In the genomic region with DNA sequence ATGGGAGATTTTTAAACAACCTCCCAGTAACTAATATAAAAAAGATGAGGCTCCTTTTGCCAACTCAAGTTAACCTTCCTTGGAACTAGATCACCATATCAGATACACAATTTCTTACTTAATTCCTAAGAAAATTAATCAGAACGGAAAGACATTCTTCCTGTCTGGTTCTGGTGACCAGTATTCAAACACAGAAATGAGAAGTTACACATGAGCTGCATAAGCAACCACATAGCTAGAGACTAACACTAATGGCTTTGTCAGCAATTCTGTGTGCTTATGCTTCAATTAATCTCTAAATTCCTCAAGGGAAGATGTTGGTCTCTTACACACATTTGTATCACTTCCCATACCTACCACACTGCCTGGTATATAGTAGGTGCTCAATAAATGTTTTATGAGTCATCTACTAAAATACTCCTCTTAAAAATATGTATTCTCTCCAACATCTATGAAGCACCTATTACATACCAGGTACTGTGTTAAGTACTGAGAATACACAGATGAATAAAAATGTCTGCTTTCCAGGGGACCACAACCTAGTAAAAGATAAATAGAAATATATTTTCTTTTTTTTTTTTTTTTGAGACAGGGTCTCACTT, we compare ENCODE assay signal across 12 cellular contexts.
"Had no signal": no experiment of that assay in that cellular context is flagged by ENCODE, and none has a peak within 500 bp of the region (broad histone marks: within the 10 kb centered on the region; RNA-seq: fewer than 3 reads in every experiment).

No MANE protein-coding gene starts in this region.

- H3K27ac ChIP-seq: esophagus muscularis mucosa had no signal

- H3K27me3 ChIP-seq: dorsolateral prefrontal cortex, esophagus muscularis mucosa had no signal

- FAIRE-seq: endometrium had no signal

- H3K4me3 ChIP-seq: dorsolateral prefrontal cortex, esophagus muscularis mucosa had no signal

- H3K36me3 ChIP-seq: esophagus muscularis mucosa had no signal

- DNase-seq: activated CD4-positive, alpha-beta memory T cell treated with anti-CD3 and anti-CD28 coated beads for 36 hours; activated CD4-positive, alpha-beta T cell treated with anti-CD3 and anti-CD28 coated beads for 1 hour; activated naive CD8-positive, alpha-beta T cell treated with anti-CD3 and anti-CD28 coated beads, Interleukin-2, amount 10 ng/mL, durations not matched to agents 7 days and 5 days; activated T-cell treated with anti-CD3 and anti-CD28 coated beads, Interleukin-2, amount 50 U/mL, for 72 hours; anterior cingulate cortex; dorsolateral prefrontal cortex; left cardiac atrium; nephron progenitor cell; stimulated activated CD4-positive, alpha-beta T cell treated with anti-CD3 and anti-CD28 coated beads, Interleukin-4, amount 100 ng/mL, for 1 hour; stimulated activated CD8-positive, alpha-beta memory T cell treated with anti-CD3 and anti-CD28 coated beads, Interleukin-4, amount 100 ng/mL, for 48 hours had no signal

- H3K9me3 ChIP-seq: esophagus muscularis mucosa had no signal
